In genomic region chr14:34873591-34874385, GRCh38 we compare ENCODE assay signal across 1 cellular context.
TF ChIP-seq lines count a peak whose summit lies in the region.

No MANE protein-coding gene starts in this region.

TF ChIP-seq in HepG2, 621 proteins besides CTCF, POLR2A, EP300 and RAD21 (continued from another document and continues in another):
- TF ChIP-seq ZNF318 (CRISPR knock-in tag; IDR thresholded peaks at IDR 0.05) (peak; percentile 85; the same call in 1 of the 2 replicates), ZNF563 (CRISPR knock-in tag; IDR thresholded peaks at IDR 0.05) (peak; percentile 95), GATAD1 (CRISPR knock-in tag; IDR thresholded peaks at IDR 0.05) (peak; percentile 71), GZF1 (CRISPR knock-in tag; IDR thresholded peaks at IDR 0.05) (peak; percentile 93), MXI1 (IDR thresholded peaks at IDR 0.05; ENCODE audit: borderline replicate concordance, low read depth, low read length) (peak; percentile 62; the same call in 1 of the 3 replicates), ZNF670 (CRISPR knock-in tag; IDR thresholded peaks at IDR 0.05; ENCODE audit: borderline replicate concordance) (peak; percentile 99), TBL1XR1 (IDR thresholded peaks at IDR 0.05; ENCODE audit: borderline replicate concordance, low read length, partially characterized antibody) (peak; percentile 12), POGK (CRISPR knock-in tag; conservative IDR thresholded peaks at IDR 0.05) (peak; percentile 91), ATF7 (IDR thresholded peaks at IDR 0.05) (no peak), ATF7 (CRISPR knock-in tag; IDR thresholded peaks at IDR 0.05) (peak; percentile 91), ZNF331 (CRISPR knock-in tag; IDR thresholded peaks at IDR 0.05) (peak; percentile 65; the same call in 1 of the 2 replicates), SP2 (CRISPR knock-in tag; IDR thresholded peaks at IDR 0.05) (0 out of 2 replicates have a peak, but pooled peaks have one; percentile 31), TCF12 (IDR thresholded peaks at IDR 0.05) (no peak), TCF12 (CRISPR knock-in tag; IDR thresholded peaks at IDR 0.05) (peak; percentile 99), ZNF142 (CRISPR knock-in tag; IDR thresholded peaks at IDR 0.05) (0 out of 2 replicates have a peak, but pooled peaks have one; percentile 59), ZNF263 (CRISPR knock-in tag; IDR thresholded peaks at IDR 0.05) (peak; percentile 61; the same call in 1 of the 2 replicates), THAP7 (CRISPR knock-in tag; IDR thresholded peaks at IDR 0.05) (peak; percentile 97), SETDB1 (CRISPR knock-in tag; IDR thresholded peaks at IDR 0.05; ENCODE audit: borderline replicate concordance) (no peak), EHMT2 (IDR thresholded peaks at IDR 0.05; ENCODE audit: borderline replicate concordance, low read depth, low read length) (no peak), POLR2G (IDR thresholded peaks at IDR 0.05; ENCODE audit: low read depth, low read length) (peak; percentile 95), MTA1 (CRISPR knock-in tag; IDR thresholded peaks at IDR 0.05; ENCODE audit: borderline replicate concordance) (peak; percentile 98), ZNF3 (CRISPR knock-in tag; IDR thresholded peaks at IDR 0.05) (peak; percentile 70), MXD3 (CRISPR knock-in tag; IDR thresholded peaks at IDR 0.05) (peak; percentile 44; the same call in 1 of the 2 replicates), MEIS2 (CRISPR knock-in tag; IDR thresholded peaks at IDR 0.05) (peak; percentile 94; the same call in 1 of the 2 replicates), GMEB2 (CRISPR knock-in tag; IDR thresholded peaks at IDR 0.05; ENCODE audit: low read depth) (no peak), EZH2 (conservative IDR thresholded peaks at IDR 0.05; ENCODE audit: low read depth, low read length) (no peak), HCFC1 (IDR thresholded peaks at IDR 0.05; ENCODE audit: low read depth, low read length) (peak; percentile 16; the same call in 1 of the 2 replicates), ZNF468 (CRISPR knock-in tag; IDR thresholded peaks at IDR 0.05) (peak; percentile 98), ZIK1 (CRISPR knock-in tag; IDR thresholded peaks at IDR 0.05; ENCODE audit: borderline replicate concordance, low read depth) (no peak; the same call in none of the 2 replicates), MIER2 (CRISPR knock-in tag; IDR thresholded peaks at IDR 0.05) (0 out of 2 replicates have a peak, but pooled peaks have one; percentile 49), ZNF333 (CRISPR knock-in tag; IDR thresholded peaks at IDR 0.05; ENCODE audit: borderline replicate concordance) (peak; percentile 96; the same call in 1 of the 2 replicates), ZFP90 (CRISPR knock-in tag; IDR thresholded peaks at IDR 0.05; ENCODE audit: borderline replicate concordance) (peak; percentile 92), SMAD1 (CRISPR knock-in tag; IDR thresholded peaks at IDR 0.05; ENCODE audit: borderline replicate concordance, low read depth) (peak; percentile 99), NR3C1 (CRISPR knock-in tag; IDR thresholded peaks at IDR 0.05) (no peak), NFATC3 (CRISPR knock-in tag; IDR thresholded peaks at IDR 0.05) (peak; percentile 99), ZFX (CRISPR knock-in tag; IDR thresholded peaks at IDR 0.05; ENCODE audit: low read depth) (peak; percentile 100), ZBTB26 (CRISPR knock-in tag; IDR thresholded peaks at IDR 0.05; ENCODE audit: borderline replicate concordance) (peak; percentile 85)
